In genomic region chr9:29312327-29312726, GRCh38 we compare ENCODE assay signal across 8 cellular contexts.
"Had no signal": no experiment of that assay in that cellular context is flagged by ENCODE, and none has a peak within 500 bp of the region (broad histone marks: within the 10 kb centered on the region; RNA-seq: fewer than 3 reads in every experiment).

No MANE protein-coding gene starts in this region.

- ATAC-seq: GM12878 had no signal

- DNase-seq: GDM1, GF-D8 had no signal

- H3K4me3 ChIP-seq: GM12878 had no signal

- FAIRE-seq: G401.6, GM12878, GM12891, GM12892, GM18507, GM19239 had no signal
